ENCODE assay signal across 11 cellular contexts in genomic region chr7:86598311-86598710, GRCh38. TPM values are rescaled to one million over a fixed set of nuclear protein-coding genes. Genes with fewer than 3 reads are reported as not detected.
A peak's percentile ranks its signal among the peaks of the same experiment; 100 is the strongest.
DNase-seq lines count a peak whose midpoint lies in the region; ATAC-seq and TF ChIP-seq lines count a peak whose summit lies in the region.
"Had no signal": no experiment of that assay in that cellular context is flagged by ENCODE, and none has a peak within 500 bp of the region (broad histone marks: within the 10 kb centered on the region; RNA-seq: fewer than 3 reads in every experiment).

No MANE protein-coding gene starts in this region.

- H3K27ac ChIP-seq in left ventricle myocardium inferior (replicated peaks) (no peak overlapping the region), coronary artery (no peak overlapping the region)
- H3K27ac ChIP-seq: dorsolateral prefrontal cortex had no signal

- intact Hi-C loops in left ventricle myocardium inferior (cut with micrococcal nuclease) (no loop called here), left cardiac atrium (cut with DNase I) (no loop called here)

- H3K27me3 ChIP-seq in left ventricle myocardium inferior (ENCODE audit: low read depth) (no peaks in the 10 kb centered on the region), MG63 (no peaks in the 10 kb centered on the region)
- H3K27me3 ChIP-seq: dorsolateral prefrontal cortex had no signal

- no peaks in the 10 kb centered on the region for H3K9me3 ChIP-seq in left ventricle myocardium inferior (replicated peaks)
- H3K9me3 ChIP-seq in MG63: no peaks in the 10 kb centered on the region

- H3K4me3 ChIP-seq in left ventricle myocardium inferior (no peak overlapping the region), MG63 (no peak overlapping the region), coronary artery (no peak overlapping the region)
- H3K4me3 ChIP-seq: dorsolateral prefrontal cortex had no signal

- DNase-seq in left ventricle myocardium inferior (no peak), left cardiac atrium (no peak), MG63 (peak; percentile 2), cerebellar cortex (ENCODE audit: low spot score) (peak; percentile 18), KG1 (lab: John Stamatoyannopoulos, UW) (no peak), globus pallidus (ENCODE audit: low spot score) (no peak), coronary artery (ENCODE audit: low spot score) (no peak)
- no peak for DNase-seq in activated T-cell treated with anti-CD3 and anti-CD28 coated beads, Interleukin-2, amount 50 U/mL, for 48 hours
- DNase-seq: activated naive CD4-positive, alpha-beta T cell treated with anti-CD3 and anti-CD28 coated beads, Interleukin-2, amount 10 ng/mL, durations not matched to agents 7 days and 5 days; dorsolateral prefrontal cortex had no signal

- ATAC-seq in left cardiac atrium: no peak

- no peaks in the 10 kb centered on the region for H3K36me3 ChIP-seq in left ventricle myocardium inferior
- H3K36me3 ChIP-seq in MG63: no peaks in the 10 kb centered on the region

- TF ChIP-seq CTCF in left ventricle myocardium inferior (IDR thresholded peaks at IDR 0.05; ENCODE audit: borderline replicate concordance): peak; percentile 18
- no peak for TF ChIP-seq CTCF in coronary artery (IDR thresholded peaks at IDR 0.05)

- H3K4me1 ChIP-seq in left ventricle myocardium inferior: no peaks in the 10 kb centered on the region

RNA-seq across cellular contexts. Expression of gene GRM3, which starts 45.4 kb away (rescaled TPM):
- total RNA-seq in left ventricle myocardium inferior (not detected), left cardiac atrium (under 1 TPM in 1 of 2 donors, not detected in 1; 0.18 TPM)
- total RNA-seq in MG63 (2014; rRNA removed; shearing (Covaris generic); ENCODE audit: low replicate concordance): not detected in 2 replicates
- total RNA-seq: RPMI7951 had no signal

Comparison
In these comparisons a context has a peak if more than half of its experiments do, and no peak if none do; other contexts are left out.
1. DNase-seq: peak in MG63 (single experiment) and cerebellar cortex (single experiment); none in left ventricle myocardium inferior (single experiment), left cardiac atrium (single experiment), activated T-cell treated with anti-CD3 and anti-CD28 coated beads, Interleukin-2, amount 50 U/mL, for 48 hours (0 of 2), KG1 (single experiment), globus pallidus (single experiment) and coronary artery (single experiment).